ENCODE assay signal across 1 cellular context in genomic region chr2:85342156-85342555, GRCh38.
TF ChIP-seq lines count a peak whose summit lies in the region.

No MANE protein-coding gene starts in this region.

TF ChIP-seq in HCT116, 20 proteins besides CTCF, POLR2A, EP300 and RAD21:
- TF ChIP-seq POLR2AphosphoS5 (IDR thresholded peaks at IDR 0.05; ENCODE audit: low read depth, low read length) (no peak), EGR1 (IDR thresholded peaks at IDR 0.05; ENCODE audit: low read depth) (no peak), TCF7L2 (IDR thresholded peaks at IDR 0.05; ENCODE audit: borderline replicate concordance, extremely low read depth, insufficient read depth, insufficient read length) (no peak), EZH2 (IDR thresholded peaks at IDR 0.05) (no peak), REST (IDR thresholded peaks at IDR 0.05; ENCODE audit: low read depth) (no peak), ELF1 (IDR thresholded peaks at IDR 0.05; ENCODE audit: borderline replicate concordance, low read depth) (no peak), ZFX (IDR thresholded peaks at IDR 0.05) (no peak), YY1 (IDR thresholded peaks at IDR 0.05; ENCODE audit: extremely low read depth, insufficient replicate concordance, low read depth, low read length) (no peak), EZH2phosphoT487 (IDR thresholded peaks at IDR 0.05; ENCODE audit: borderline replicate concordance) (no peak), ATF3 (IDR thresholded peaks at IDR 0.05) (no peak), ZBTB33 (IDR thresholded peaks at IDR 0.05; ENCODE audit: extremely low read depth, insufficient replicate concordance, low read length) (no peak), SRF (IDR thresholded peaks at IDR 0.05; ENCODE audit: low read depth) (no peak), FOSL1 (IDR thresholded peaks at IDR 0.05; ENCODE audit: low read depth) (no peak), CBX3 (IDR thresholded peaks at IDR 0.05; ENCODE audit: low read depth) (no peak), ZNF274 (IDR thresholded peaks at IDR 0.05; ENCODE audit: low read depth, low read length) (no peak), SIN3A (IDR thresholded peaks at IDR 0.05; ENCODE audit: low read depth) (no peak), JUND (IDR thresholded peaks at IDR 0.05) (no peak)
- TF ChIP-seq, protein P1, sequence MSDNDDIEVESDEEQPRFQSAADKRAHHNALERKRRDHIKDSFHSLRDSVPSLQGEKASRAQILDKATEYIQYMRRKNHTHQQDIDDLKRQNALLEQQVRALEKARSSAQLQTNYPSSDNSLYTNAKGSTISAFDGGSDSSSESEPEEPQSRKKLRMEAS (IDR thresholded peaks at IDR 0.05) = no peak
TF ChIP-seq in HCT116: peak in this region for 0.
